12 cellular contexts compared by ENCODE assay signal in the genomic region with DNA sequence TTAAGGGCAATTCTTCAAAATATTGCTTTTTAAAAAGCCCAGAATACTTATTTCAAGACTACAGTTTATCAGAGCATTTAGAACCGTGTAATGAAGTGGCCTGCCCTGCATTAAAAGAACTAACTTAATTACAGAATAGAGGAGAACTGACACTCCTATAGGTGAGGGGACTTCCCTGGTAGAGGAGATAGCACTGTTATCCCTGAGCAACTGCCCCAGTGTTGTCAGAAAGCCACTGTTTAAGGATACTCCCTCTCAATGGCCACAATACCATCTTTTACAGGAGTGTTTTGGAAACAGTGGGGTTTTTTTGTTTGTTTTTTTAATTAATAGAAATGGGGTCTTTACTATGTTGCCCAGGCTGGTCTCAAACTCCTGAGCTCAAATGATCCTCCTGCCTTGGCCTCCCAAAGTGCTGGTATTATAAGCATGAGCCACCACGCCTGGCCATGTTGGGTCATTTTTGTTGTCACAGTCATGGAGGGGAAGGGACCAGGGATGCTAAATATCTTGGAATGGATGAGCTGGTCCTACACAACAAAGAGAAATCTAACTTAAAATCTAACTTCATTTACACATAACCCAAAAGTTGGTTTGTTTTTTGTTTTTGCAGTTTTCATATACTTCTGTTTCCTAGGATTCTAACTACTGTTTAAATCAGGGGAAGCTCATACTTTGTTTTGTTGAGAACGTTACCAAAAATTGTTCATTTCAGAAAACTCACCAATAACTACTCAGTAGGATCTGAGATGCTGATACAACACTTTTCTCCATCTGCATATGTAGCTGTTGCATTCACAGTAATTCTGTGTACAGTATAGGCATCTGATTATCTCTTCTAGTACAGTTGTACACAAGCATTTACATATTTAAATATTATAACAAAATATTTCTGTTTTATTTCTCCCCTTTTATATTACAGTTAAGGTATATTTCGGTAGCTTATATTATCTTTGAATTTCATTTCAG. TPM values are rescaled to one million over a fixed set of nuclear protein-coding genes. Genes with fewer than 3 reads are reported as not detected.
DNase-seq lines count a peak whose midpoint lies in the region; ATAC-seq, FAIRE-seq and TF ChIP-seq lines count a peak whose summit lies in the region.
"Had no signal": no experiment of that assay in that cellular context is flagged by ENCODE, and none has a peak within 500 bp of the region (broad histone marks: within the 10 kb centered on the region; RNA-seq: fewer than 3 reads in every experiment).

No MANE protein-coding gene starts in this region.

- H4K91ac ChIP-seq in mesenchymal stem cell (ENCODE audit: low read length): no peak overlapping the region

- no peak overlapping the region for H3K23ac ChIP-seq in mesenchymal stem cell (ENCODE audit: low read length in 2 of 2)

- H3K27ac ChIP-seq in 22Rv1 (peak overlapping the region; percentile 99; the same call in 1 of the 2 replicates), mesenchymal stem cell (ENCODE audit: low read length, poor library complexity, severe bottlenecking) (no peak overlapping the region)

- peak overlapping the region; percentile 100 for H3K9ac ChIP-seq in mesenchymal stem cell (ENCODE audit: low read length)

- no peak overlapping the region for H2BK15ac ChIP-seq in mesenchymal stem cell (ENCODE audit: low read depth, poor library complexity, severe bottlenecking)

- H2AK5ac ChIP-seq in mesenchymal stem cell (ENCODE audit: low read length, severe bottlenecking): no peak overlapping the region

- 92% methylated on average over 3 of the region's 4 CpGs for WGBS in mesenchymal stem cell

- H3K4me1 ChIP-seq in mesenchymal stem cell (ENCODE audit: control insufficient read depth, insufficient read depth, low read depth, low read length): peaks cover 5% of the 10 kb centered on the region

- H3K4ac ChIP-seq in mesenchymal stem cell (ENCODE audit: low read depth in 1 of 2, low read length in 2 of 2): no peak overlapping the region

- TF ChIP-seq CTCF in 22Rv1 (IDR thresholded peaks at IDR 0.05) (no peak), Calu3 (IDR thresholded peaks at IDR 0.05; ENCODE audit: unreplicated experiment) (no peak)

- ATAC-seq in HG02970 (IDR thresholded peaks at IDR 0.05; ENCODE audit: low FRiP score, unreplicated experiment) (no peak), HG02973 (IDR thresholded peaks at IDR 0.05; ENCODE audit: unreplicated experiment) (no peak)

- POLR2A ChIA-PET in activated CD4-positive, alpha-beta memory T cell treated with anti-CD3 and anti-CD28 coated beads, Interleukin-2, amount 10 ng/mL, durations not matched to agents 7 days and 5 days (lab: Charles Lee): interaction anchor here (1.1 to 2.8 kb wide), 3 partner anchors 8 to 220 kb away, joined by 4 to 17 read pairs (median 15); a partner anchor contains a TSS

- H3K14ac ChIP-seq in mesenchymal stem cell (ENCODE audit: low read length in 2 of 2): no peak overlapping the region

- H3K4me1 Mint-ChIP-seq in Calu3 (ENCODE audit: low read depth, unreplicated experiment): peaks cover 20% of the 10 kb centered on the region
- H3K4me1 Mint-ChIP-seq in activated CD4-positive, alpha-beta memory T cell treated with anti-CD3 and anti-CD28 coated beads, Interleukin-2, amount 10 ng/mL, durations not matched to agents 7 days and 5 days: peaks cover 61% of the 10 kb centered on the region

- H3K4me2 ChIP-seq in mesenchymal stem cell (ENCODE audit: low read length, poor library complexity, severe bottlenecking): no peak overlapping the region

- no peak overlapping the region for H4K8ac ChIP-seq in mesenchymal stem cell (ENCODE audit: low read length)

- no peak overlapping the region for H2BK5ac ChIP-seq in mesenchymal stem cell (ENCODE audit: low read depth, low read length, poor library complexity, severe bottlenecking)

- no peak overlapping the region for H3K18ac ChIP-seq in mesenchymal stem cell (ENCODE audit: low read depth in 1 of 2, low read length in 2 of 2)

- no peaks in the 10 kb centered on the region for H3K9me3 Mint-ChIP-seq in Calu3 (ENCODE audit: low read depth, unreplicated experiment)
- H3K9me3 Mint-ChIP-seq in activated CD4-positive, alpha-beta memory T cell treated with anti-CD3 and anti-CD28 coated beads, Interleukin-2, amount 10 ng/mL, durations not matched to agents 7 days and 5 days: no peaks in the 10 kb centered on the region

- peak overlapping the region; percentile 63 for H3K4me3 Mint-ChIP-seq in Calu3 (ENCODE audit: low read depth, unreplicated experiment)
- H3K4me3 Mint-ChIP-seq in activated CD4-positive, alpha-beta memory T cell treated with anti-CD3 and anti-CD28 coated beads, Interleukin-2, amount 10 ng/mL, durations not matched to agents 7 days and 5 days: peak overlapping the region; percentile 96

- H3K79me1 ChIP-seq in mesenchymal stem cell (replicated peaks; ENCODE audit: low read length, poor library complexity, severe bottlenecking): peaks cover 27% of the 10 kb centered on the region

- peak overlapping the region; percentile 90 for H3K27ac Mint-ChIP-seq in Calu3 (ENCODE audit: unreplicated experiment)
- H3K27ac Mint-ChIP-seq in activated CD4-positive, alpha-beta memory T cell treated with anti-CD3 and anti-CD28 coated beads, Interleukin-2, amount 10 ng/mL, durations not matched to agents 7 days and 5 days: no peak overlapping the region

- H3K36me3 ChIP-seq in mesenchymal stem cell (ENCODE audit: control insufficient read depth in 1 of 2, insufficient read depth in 2 of 2, low read depth in 1 of 2, low read length in 2 of 2): peaks cover 45 to 77% of the 10 kb centered on the region in 2 experiments

- no peak overlapping the region for H2BK12ac ChIP-seq in mesenchymal stem cell (ENCODE audit: low read length in 2 of 2)

- H3K4me3 ChIP-seq in mesenchymal stem cell (ENCODE audit: insufficient read depth in 1 of 2, low read depth in 1 of 2, low read length in 2 of 2): no peak overlapping the region

- H2AFZ ChIP-seq in mesenchymal stem cell (ENCODE audit: low read depth, low read length): no peak overlapping the region

- H3K9me3 ChIP-seq in mesenchymal stem cell (ENCODE audit: control insufficient read depth, low read length): no peaks in the 10 kb centered on the region

- FAIRE-seq in GM19239 (lab: Jason Lieb, UNC): no peak

- CTCF ChIA-PET in Calu3 (lab: Charles Lee): interaction anchor here (0.7 kb wide), 1 partner anchor 816 kb away, joined by 3 read pairs; no protein-coding TSS in a partner anchor
- CTCF ChIA-PET in activated CD4-positive, alpha-beta memory T cell treated with anti-CD3 and anti-CD28 coated beads, Interleukin-2, amount 10 ng/mL, durations not matched to agents 7 days and 5 days (lab: Charles Lee): no interaction called here

- H2BK120ac ChIP-seq in mesenchymal stem cell (ENCODE audit: low read depth, low read length): no peak overlapping the region

- BruUV-seq in Calu3 (replicated peaks; lab: Mats Ljungman, UMichigan): no TSS peak

- H3K36me3 Mint-ChIP-seq in Calu3 (ENCODE audit: insufficient read depth, unreplicated experiment): peaks cover 70% of the 10 kb centered on the region
- peaks cover 49% of the 10 kb centered on the region for H3K36me3 Mint-ChIP-seq in activated CD4-positive, alpha-beta memory T cell treated with anti-CD3 and anti-CD28 coated beads, Interleukin-2, amount 10 ng/mL, durations not matched to agents 7 days and 5 days (ENCODE audit: low read depth)

- H3K27me3 ChIP-seq in mesenchymal stem cell (ENCODE audit: control insufficient read depth in 1 of 2, insufficient read depth in 1 of 2, low read length in 2 of 2): no peaks in the 10 kb centered on the region

- intact Hi-C loops in Calu3 (cut with micrococcal nuclease; ENCODE audit: unreplicated experiment): no loop called here

- no peak for DNase-seq in Calu3
- no peak for DNase-seq in activated CD4-positive, alpha-beta memory T cell treated with anti-CD3 and anti-CD28 coated beads, Interleukin-2, amount 10 ng/mL, durations not matched to agents 7 days and 5 days
- DNase-seq in mesenchymal stem cell: no peak
- DNase-seq in NCI-H82 (lab: John Stamatoyannopoulos, UW): no peak
- no peak for DNase-seq in GM19239 (ENCODE audit: insufficient read length, low spot score)
- DNase-seq: anterior cingulate cortex, C1 segment of cervical spinal cord, KBM-7, NCI-H187 had no signal

- H3K27me3 Mint-ChIP-seq in Calu3 (ENCODE audit: unreplicated experiment): no peaks in the 10 kb centered on the region
- H3K27me3 Mint-ChIP-seq in activated CD4-positive, alpha-beta memory T cell treated with anti-CD3 and anti-CD28 coated beads, Interleukin-2, amount 10 ng/mL, durations not matched to agents 7 days and 5 days: no peaks in the 10 kb centered on the region

RNA-seq across cellular contexts. Expression of a gene that starts 8.1 kb away (rescaled TPM):
- total RNA-seq in Calu3 (2022): 571 and 585 TPM in 2 replicates
- 100 to 1,000 TPM; 817 to 856 TPM for total RNA-seq in activated CD4-positive, alpha-beta memory T cell treated with anti-CD3 and anti-CD28 coated beads, Interleukin-2, amount 10 ng/mL, durations not matched to agents 7 days and 5 days
- 1,998 TPM for polyA plus RNA-seq in mesenchymal stem cell (2013, experiment 1 of 2)
- polyA plus RNA-seq in mesenchymal stem cell (2013, experiment 2 of 2): 1,912 TPM

RNA-seq across cellular contexts. Expression of a gene that starts 8.2 kb away (rescaled TPM):
- 14.0 and 19.5 TPM in 2 replicates for total RNA-seq in Calu3 (2022)
- 10 to 100 TPM; 17.8 to 22.4 TPM for total RNA-seq in activated CD4-positive, alpha-beta memory T cell treated with anti-CD3 and anti-CD28 coated beads, Interleukin-2, amount 10 ng/mL, durations not matched to agents 7 days and 5 days
- polyA plus RNA-seq in mesenchymal stem cell (2013, experiment 1 of 2): 1.8 TPM
- polyA plus RNA-seq in mesenchymal stem cell (2013, experiment 2 of 2): 1.9 TPM
